ENCODE assay signal across 8 cellular contexts in the genomic region with DNA sequence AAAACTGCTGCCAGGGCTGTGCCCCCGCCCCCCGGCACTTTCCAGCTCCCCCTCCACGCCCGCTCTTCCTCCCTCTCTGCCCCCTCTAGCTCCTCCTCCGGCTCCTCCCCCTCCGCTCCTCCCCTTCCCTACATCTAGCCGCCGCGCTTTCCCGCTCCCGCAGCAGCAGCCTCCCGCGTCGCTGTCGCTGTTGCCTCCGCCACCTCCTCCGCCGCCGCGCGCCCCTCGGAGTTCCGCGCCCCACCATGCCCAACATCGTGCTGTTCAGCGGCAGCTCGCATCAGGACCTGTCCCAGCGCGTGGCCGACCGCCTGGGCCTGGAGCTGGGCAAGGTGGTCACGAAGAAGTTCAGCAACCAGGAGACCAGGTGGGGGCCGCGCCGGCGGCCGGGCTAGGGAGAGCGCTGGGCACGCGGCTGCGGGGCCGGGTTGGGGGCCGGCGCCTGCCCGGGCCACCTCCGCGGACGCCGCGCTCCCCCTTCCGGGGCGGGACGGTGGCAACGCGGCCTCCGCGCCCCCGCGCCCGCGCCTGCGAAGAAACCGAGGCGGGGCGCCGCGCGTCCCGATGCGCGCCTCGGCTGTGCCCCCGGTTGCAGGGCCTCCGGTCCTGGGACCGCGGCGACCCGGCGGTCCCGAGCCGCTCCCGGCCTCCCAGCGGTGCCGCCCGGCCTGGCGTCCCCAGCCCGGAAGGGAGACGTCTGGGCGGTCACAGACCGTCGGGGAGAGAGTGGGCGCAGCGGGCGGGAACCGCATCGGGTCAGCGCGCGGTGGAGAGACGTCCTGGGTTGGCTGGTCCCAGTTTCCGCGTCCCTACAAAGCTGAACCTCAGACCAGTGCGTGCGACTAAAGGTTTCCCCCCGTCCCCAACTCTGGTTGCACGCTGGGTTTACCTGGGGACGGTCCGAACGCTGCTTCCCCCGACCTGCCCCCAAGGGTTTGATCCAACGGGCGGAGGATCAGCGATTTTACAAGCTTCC. TPM values are rescaled to one million over a fixed set of nuclear protein-coding genes. Genes with fewer than 3 reads are reported as not detected.
DNase-seq lines count a peak whose midpoint lies in the region; ATAC-seq and TF ChIP-seq lines count a peak whose summit lies in the region.

A gene (plus strand): TSS at position 160 of the 976 bp plus-strand sequence. CDS start 86 bp downstream, at position 246.

- peak within 1 kb of the TSS; percentile 94 for H2AFZ ChIP-seq in OCI-LY3 (ENCODE audit: low read depth, low read length)

- peaks cover 51% of the 10 kb centered on the region for H3K79me2 ChIP-seq in OCI-LY3 (ENCODE audit: low read length)

- peak; percentile 83 for ATAC-seq in HG03439 (IDR thresholded peaks at IDR 0.05; ENCODE audit: unreplicated experiment)
- ATAC-seq in natural killer cell treated with Interleukin-12 subunit alpha and Interleukin-12 subunit beta and Interleukin-15 and Interleukin-18, amount 100 ng/mL, for 72 hours: peak; percentile 93 to 95

- peaks cover 39% of the 10 kb centered on the region for H3K27me3 Mint-ChIP-seq in activated T-cell treated with anti-CD3 and anti-CD28 coated beads, Interleukin-2, amount 50 U/mL, for 24 hours
- peaks cover 0 to 12% of the 10 kb centered on the region in 2 donors for H3K27me3 Mint-ChIP-seq in natural killer cell treated with Interleukin-12 subunit alpha and Interleukin-12 subunit beta and Interleukin-15 and Interleukin-18, amount 100 ng/mL, for 72 hours

- H3K9me3 ChIP-seq in OCI-LY3 (ENCODE audit: insufficient read depth, low read length): no peaks in the 10 kb centered on the region

- peak; percentile 55 for TF ChIP-seq POLR2A in GM19193 (IDR thresholded peaks at IDR 0.05; ENCODE audit: extremely low read depth, insufficient read depth, insufficient read length)

- peaks cover 27% of the 10 kb centered on the region for H3K4me1 Mint-ChIP-seq in activated T-cell treated with anti-CD3 and anti-CD28 coated beads, Interleukin-2, amount 50 U/mL, for 24 hours (ENCODE audit: low read depth)
- peaks cover 11 to 12% of the 10 kb centered on the region in 2 donors for H3K4me1 Mint-ChIP-seq in natural killer cell treated with Interleukin-12 subunit alpha and Interleukin-12 subunit beta and Interleukin-15 and Interleukin-18, amount 100 ng/mL, for 72 hours (ENCODE audit: low read depth in 2 of 2)

- DNase-seq in AG08396 (ENCODE audit: low spot score) (peak; percentile 80), fibroblast of gingiva (ENCODE audit: low read depth) (peak; percentile 35)
- peak; percentile 81 for DNase-seq in activated T-cell treated with anti-CD3 and anti-CD28 coated beads, Interleukin-2, amount 50 U/mL, for 24 hours
- peak; percentile 76 for DNase-seq in natural killer cell treated with Interleukin-12 subunit alpha and Interleukin-12 subunit beta and Interleukin-15 and Interleukin-18, amount 100 ng/mL, for 72 hours (ENCODE audit: low spot score)
- DNase-seq in stimulated activated naive CD4-positive, alpha-beta T cell treated with Interleukin-2 at 50 U/mL for 16 hours (lab: John Stamatoyannopoulos, UW): peak; percentile 71

- 0 out of 2 replicates have a peak, but pooled peaks cover 3% of the 10 kb centered on the region for H3K27me3 ChIP-seq in OCI-LY3 (ENCODE audit: low read depth, low read length)

- H3K4me3 Mint-ChIP-seq in activated T-cell treated with anti-CD3 and anti-CD28 coated beads, Interleukin-2, amount 50 U/mL, for 24 hours: peak within 1 kb of the TSS; percentile 85
- peak within 1 kb of the TSS; percentile 84 for H3K4me3 Mint-ChIP-seq in natural killer cell treated with Interleukin-12 subunit alpha and Interleukin-12 subunit beta and Interleukin-15 and Interleukin-18, amount 100 ng/mL, for 72 hours

- no peak for TF ChIP-seq CTCF in OCI-LY3 (IDR thresholded peaks at IDR 0.05; ENCODE audit: low read depth, low read length)

- peaks cover 23% of the 10 kb centered on the region for H3K36me3 ChIP-seq in OCI-LY3 (replicated peaks; ENCODE audit: low read depth, low read length)

- peak within 1 kb of the TSS; percentile 97 for H3K4me2 ChIP-seq in OCI-LY3 (ENCODE audit: low read length)

- H3K9ac ChIP-seq in OCI-LY3 (ENCODE audit: low read length): peak within 1 kb of the TSS; percentile 92

- H4K20me1 ChIP-seq in OCI-LY3 (ENCODE audit: insufficient read depth, low read length): peaks cover 27% of the 10 kb centered on the region

- peak within 1 kb of the TSS; percentile 58 for H3K27ac ChIP-seq in OCI-LY3 (ENCODE audit: low read length)

- H3K27ac Mint-ChIP-seq in activated T-cell treated with anti-CD3 and anti-CD28 coated beads, Interleukin-2, amount 50 U/mL, for 24 hours: peak within 1 kb of the TSS; percentile 93
- peak within 1 kb of the TSS in 1 of 2 donors; percentile 35 for H3K27ac Mint-ChIP-seq in natural killer cell treated with Interleukin-12 subunit alpha and Interleukin-12 subunit beta and Interleukin-15 and Interleukin-18, amount 100 ng/mL, for 72 hours

- H3K9me3 Mint-ChIP-seq in activated T-cell treated with anti-CD3 and anti-CD28 coated beads, Interleukin-2, amount 50 U/mL, for 24 hours: peaks cover 1% of the 10 kb centered on the region
- no peaks in the 10 kb centered on the region for H3K9me3 Mint-ChIP-seq in natural killer cell treated with Interleukin-12 subunit alpha and Interleukin-12 subunit beta and Interleukin-15 and Interleukin-18, amount 100 ng/mL, for 72 hours

- H3K4me3 ChIP-seq in OCI-LY3 (ENCODE audit: low read length): peak within 1 kb of the TSS; percentile 95

- H3K4me1 ChIP-seq in OCI-LY3 (ENCODE audit: low read length): peaks cover 18% of the 10 kb centered on the region

- H3K36me3 Mint-ChIP-seq in activated T-cell treated with anti-CD3 and anti-CD28 coated beads, Interleukin-2, amount 50 U/mL, for 24 hours (ENCODE audit: low read depth): peaks cover 38% of the 10 kb centered on the region
- H3K36me3 Mint-ChIP-seq in natural killer cell treated with Interleukin-12 subunit alpha and Interleukin-12 subunit beta and Interleukin-15 and Interleukin-18, amount 100 ng/mL, for 72 hours: no peaks in the 10 kb centered on the region

RNA-seq across cellular contexts. Expression of the gene that starts here (rescaled TPM):
- 10 to 100 TPM; 52.3 to 70.2 TPM for total RNA-seq in natural killer cell treated with Interleukin-12 subunit alpha and Interleukin-12 subunit beta and Interleukin-15 and Interleukin-18, amount 100 ng/mL, for 72 hours

Comparison
In these comparisons a context has a peak if more than half of its experiments do, and no peak if none do; other contexts are left out.
1. Peak in every context shown above with its lines: DNase-seq, ATAC-seq, H3K4me3 ChIP-seq and H3K27ac ChIP-seq.